16 cellular contexts compared by ENCODE assay signal in genomic region chr9:117734082-117734481, GRCh38. TPM values are rescaled to one million over a fixed set of nuclear protein-coding genes. Genes with fewer than 3 reads are reported as not detected.
DNase-seq lines count a peak whose midpoint lies in the region; ATAC-seq and TF ChIP-seq lines count a peak whose summit lies in the region.
"Had no signal": no experiment of that assay in that cellular context is flagged by ENCODE, and none has a peak within 500 bp of the region (broad histone marks: within the 10 kb centered on the region; RNA-seq: fewer than 3 reads in every experiment).

No MANE protein-coding gene starts in this region.

- intact Hi-C loops in Right ventricle myocardium superior (cut with DNase I) (no loop called here), heart left ventricle (cut with DNase I) (no loop called here), dorsolateral prefrontal cortex (cut with DNase I) (no loop called here), PC-9 (cut with micrococcal nuclease; ENCODE audit: unreplicated experiment) (no loop called here)

- no peak overlapping the region for H2BK12ac ChIP-seq in mesenchymal stem cell (ENCODE audit: low read length in 2 of 2)

- no peaks in the 10 kb centered on the region for H3F3A ChIP-seq in PC-9 (ENCODE audit: insufficient read depth, low read depth)

- TF ChIP-seq CTCF in heart left ventricle (IDR thresholded peaks at IDR 0.05), result no peak
- TF ChIP-seq CTCF in dorsolateral prefrontal cortex (IDR thresholded peaks at IDR 0.05 in 54 of 56, conservative IDR thresholded peaks at IDR 0.05 in 2 of 56; ENCODE audit: low read depth in 1 of 56, partially characterized antibody in 56 of 56), result no peak
- TF ChIP-seq CTCF in PC-9 (conservative IDR thresholded peaks at IDR 0.05), result no peak

- no peak overlapping the region for H3K4me3 ChIP-seq in heart left ventricle
- H3K4me3 ChIP-seq in SJSA1, result no peak overlapping the region
- H3K4me3 ChIP-seq in mesenchymal stem cell (ENCODE audit: insufficient read depth in 1 of 2, low read depth in 1 of 2, low read length in 2 of 2), result no peak overlapping the region
- no peak overlapping the region for H3K4me3 ChIP-seq in dorsolateral prefrontal cortex
- no peak overlapping the region for H3K4me3 ChIP-seq in PC-9
- H3K4me3 ChIP-seq: A549 had no signal

- H3K4me1 ChIP-seq in heart left ventricle (peaks cover 0 to 23% (median 4%) of the 10 kb centered on the region in 12 donors), SJSA1 (replicated peaks) (peaks cover 18% of the 10 kb centered on the region), mesenchymal stem cell (ENCODE audit: control insufficient read depth, insufficient read depth, low read depth, low read length) (peaks cover 2% of the 10 kb centered on the region), PC-9 (replicated peaks; ENCODE audit: insufficient read depth) (no peaks in the 10 kb centered on the region; the same call in 1 of the 2 replicates)
- H3K4me1 ChIP-seq: A549, Caco-2 had no signal

- no peak overlapping the region for H2BK5ac ChIP-seq in mesenchymal stem cell (ENCODE audit: low read depth, low read length, poor library complexity, severe bottlenecking)

- CTCF ChIA-PET in PC-9 (lab: Charles Lee), result no interaction called here

- 89 to 94% (median 91%) methylated on average over 3 of the region's 3 CpGs for WGBS in heart left ventricle, 4 donors
- 93% methylated on average over 3 of the region's 3 CpGs for WGBS in mesenchymal stem cell

- no peak overlapping the region for H3K4ac ChIP-seq in mesenchymal stem cell (ENCODE audit: low read depth in 1 of 2, low read length in 2 of 2)

- no TSS peak for BruUV-seq in PC-9 (replicated peaks; lab: Mats Ljungman, UMichigan)

- no peaks in the 10 kb centered on the region for H3K9me2 ChIP-seq in PC-9 (ENCODE audit: insufficient read depth)
- H3K9me2 ChIP-seq: SK-N-SH had no signal

- H3K9me3 ChIP-seq in heart left ventricle, result no peaks in the 10 kb centered on the region
- H3K9me3 ChIP-seq in SJSA1 (replicated peaks), result no peaks in the 10 kb centered on the region
- no peaks in the 10 kb centered on the region for H3K9me3 ChIP-seq in mesenchymal stem cell (ENCODE audit: control insufficient read depth, low read length)
- no peaks in the 10 kb centered on the region for H3K9me3 ChIP-seq in PC-9 (ENCODE audit: insufficient read depth, low read depth)
- H3K9me3 ChIP-seq: A549, Caco-2, SK-N-SH had no signal

- H2AFZ ChIP-seq in mesenchymal stem cell (ENCODE audit: low read depth, low read length) (no peak overlapping the region), PC-9 (no peak overlapping the region)

- H3K18ac ChIP-seq in mesenchymal stem cell (ENCODE audit: low read depth in 1 of 2, low read length in 2 of 2), result no peak overlapping the region

- no peak overlapping the region for H3K23ac ChIP-seq in mesenchymal stem cell (ENCODE audit: low read length in 2 of 2)

- H3K36me3 ChIP-seq in heart left ventricle (no peaks in the 10 kb centered on the region), SJSA1 (no peaks in the 10 kb centered on the region), mesenchymal stem cell (ENCODE audit: control insufficient read depth in 1 of 2, insufficient read depth in 2 of 2, low read depth in 1 of 2, low read length in 2 of 2) (no peaks in the 10 kb centered on the region), PC-9 (ENCODE audit: low read depth) (no peaks in the 10 kb centered on the region)

- no peak overlapping the region for H2BK15ac ChIP-seq in mesenchymal stem cell (ENCODE audit: low read depth, poor library complexity, severe bottlenecking)

- no peaks in the 10 kb centered on the region for H3K79me2 ChIP-seq in PC-9 (ENCODE audit: low read depth)

- POLR2A ChIA-PET in PC-9 (lab: Charles Lee; ENCODE audit: unreplicated experiment), result no interaction called here

- no peak overlapping the region for H2BK120ac ChIP-seq in mesenchymal stem cell (ENCODE audit: low read depth, low read length)

- no peaks in the 10 kb centered on the region for H3K27me3 ChIP-seq in heart left ventricle
- H3K27me3 ChIP-seq in SJSA1 (replicated peaks), result no peaks in the 10 kb centered on the region
- H3K27me3 ChIP-seq in mesenchymal stem cell (ENCODE audit: control insufficient read depth in 1 of 2, insufficient read depth in 1 of 2, low read length in 2 of 2), result no peaks in the 10 kb centered on the region
- H3K27me3 ChIP-seq in dorsolateral prefrontal cortex, result no peaks in the 10 kb centered on the region
- H3K27me3 ChIP-seq in PC-9 (ENCODE audit: insufficient read depth, low read depth), result no peaks in the 10 kb centered on the region

- DNase-seq in Right ventricle myocardium superior (no peak), heart left ventricle (no peak), SJSA1 (ENCODE audit: low read depth in 1 of 2, low spot score in 2 of 2) (no peak), mesenchymal stem cell (no peak), NCI-H69 (lab: John Stamatoyannopoulos, UW) (no peak), HT-29 (ENCODE audit: low spot score) (no peak), dorsolateral prefrontal cortex (no peak), PC-9 (no peak)
- DNase-seq: AML-193, Caco-2, HCEC 1CT, NCI-H1092, NCI-H446 treated with DMSO at 0.1 percent for 48 hours, SK-N-SH had no signal

- peak; percentile 19 for ATAC-seq in Right ventricle myocardium superior (ENCODE audit: poor library complexity)
- ATAC-seq in heart left ventricle, result no peak
- ATAC-seq: A549 had no signal

- H3K79me1 ChIP-seq in mesenchymal stem cell (replicated peaks; ENCODE audit: low read length, poor library complexity, severe bottlenecking), result no peaks in the 10 kb centered on the region

- no peak overlapping the region for H4K91ac ChIP-seq in mesenchymal stem cell (ENCODE audit: low read length)

- no peak overlapping the region for H3K14ac ChIP-seq in mesenchymal stem cell (ENCODE audit: low read length in 2 of 2)

- H4K20me1 ChIP-seq in PC-9 (ENCODE audit: insufficient read depth), result no peaks in the 10 kb centered on the region

- no peak overlapping the region for H3K9ac ChIP-seq in mesenchymal stem cell (ENCODE audit: low read length)
- H3K9ac ChIP-seq: SK-N-SH had no signal

- H4K8ac ChIP-seq in mesenchymal stem cell (ENCODE audit: low read length), result no peak overlapping the region

- no peak for TF ChIP-seq POLR2A in heart left ventricle (IDR thresholded peaks at IDR 0.05)

- H3K4me2 ChIP-seq in mesenchymal stem cell (ENCODE audit: low read length, poor library complexity, severe bottlenecking), result no peak overlapping the region
- H3K4me2 ChIP-seq in PC-9, result no peak overlapping the region
- H3K4me2 ChIP-seq: A549, SK-N-SH had no signal

- H2AK5ac ChIP-seq in mesenchymal stem cell (ENCODE audit: low read length, severe bottlenecking), result peak overlapping the region; percentile 91

- H3K27ac ChIP-seq in heart left ventricle (no peak overlapping the region), SJSA1 (peak overlapping the region; percentile 29), mesenchymal stem cell (ENCODE audit: low read length, poor library complexity, severe bottlenecking) (peak overlapping the region; percentile 38), dorsolateral prefrontal cortex (peak overlapping the region in 2 of 59 donors; percentile 24), PC-9 (no peak overlapping the region)
- H3K27ac ChIP-seq: A549, RWPE1 had no signal

RNA-seq across cellular contexts. Expression of gene TLR4, which starts 29.9 kb away (rescaled TPM):
- 15.6 TPM for total RNA-seq in Right ventricle myocardium superior
- 10 to 100 TPM in 6 of 9 donors, 1 to 10 TPM in 3; 8.5 to 37.4 (median 11.0) TPM for total RNA-seq in heart left ventricle
- polyA plus RNA-seq in heart left ventricle, result 1 to 10 TPM; 2.0 to 3.2 TPM
- total RNA-seq in SJSA1 (2014; rRNA removed; shearing (Covaris generic)), result 19.5 and 27.3 TPM in 2 replicates
- 16.9 TPM for polyA plus RNA-seq in mesenchymal stem cell (2013, experiment 1 of 2)
- polyA plus RNA-seq in mesenchymal stem cell (2013, experiment 2 of 2), result 16.9 TPM
- 4.3 and 4.5 TPM in 2 replicates for total RNA-seq in HT-29 (2014; rRNA removed; shearing (Covaris generic))
- total RNA-seq in dorsolateral prefrontal cortex, result 10 to 100 TPM in 119 of 120 experiments, 1 to 10 TPM in 1; 8.4 to 73.4 (median 26.8) TPM
- total RNA-seq in PC-9 (2021), result 0.28 and 0.55 TPM in 2 replicates
- total RNA-seq: Caco-2 had no signal

Comparison
In these comparisons a context has a peak if more than half of its experiments do, and no peak if none do; other contexts are left out.
1. H3K27ac ChIP-seq: peak in SJSA1 (single experiment) and mesenchymal stem cell (single experiment); none in heart left ventricle (0 of 12) and PC-9 (single experiment).